In genomic region chr2:58042486-58042970, GRCh38 we compare ENCODE assay signal across 8 cellular contexts. TPM values are rescaled to one million over a fixed set of nuclear protein-coding genes. Genes with fewer than 3 reads are reported as not detected.
DNase-seq lines count a peak whose midpoint lies in the region; ATAC-seq and TF ChIP-seq lines count a peak whose summit lies in the region.

No MANE protein-coding gene starts in this region.

- DNase-seq in cardiac muscle cell (ENCODE audit: low read depth in 1 of 2, low spot score in 1 of 2) = peak; percentile 44 to 92
- no peak for DNase-seq in heart right ventricle
- peak; percentile 42 to 79 for DNase-seq in NCI-H446 (lab: John Stamatoyannopoulos, UW)
- peak; percentile 96 for DNase-seq in choroid plexus epithelial cell (ENCODE audit: low read depth)
- peak in 1 of 2 donors; percentile 12 for DNase-seq in stimulated activated naive CD8-positive, alpha-beta T cell treated with anti-CD3 and anti-CD28 coated beads, Interleukin-15, amount 100 ng/mL, for 72 hours
- DNase-seq in NCI-H526 treated with DMSO at 0.1 percent for 48 hours (lab: John Stamatoyannopoulos, UW) = no peak
- DNase-seq in vagina (ENCODE audit: extremely low spot score in 2 of 2) = no peak

- no peak overlapping the region for H3K4me3 ChIP-seq in cardiac muscle cell
- H3K4me3 ChIP-seq in heart right ventricle = no peak overlapping the region
- H3K4me3 ChIP-seq in choroid plexus epithelial cell (ENCODE audit: low read depth, low read length) = no peak overlapping the region
- no peak overlapping the region for H3K4me3 ChIP-seq in vagina

- peaks cover 42% of the 10 kb centered on the region for H3K4me1 Mint-ChIP-seq in stimulated activated naive CD8-positive, alpha-beta T cell treated with anti-CD3 and anti-CD28 coated beads, Interleukin-15, amount 100 ng/mL, for 72 hours

- intact Hi-C loops in heart right ventricle (cut with DNase I) = loop anchor here in 1 of 10 donors (10.0 kb wide), 1 partner anchor 202 kb away; the partner anchor contains the start of gene FANCL
- intact Hi-C loops in vagina (cut with DNase I) = no loop called here

- H3K36me3 ChIP-seq in cardiac muscle cell (no peaks in the 10 kb centered on the region), heart right ventricle (no peaks in the 10 kb centered on the region), vagina (no peaks in the 10 kb centered on the region)

- TF ChIP-seq CTCF in cardiac muscle cell (IDR thresholded peaks at IDR 0.05; ENCODE audit: low read depth, low read length) (no peak), heart right ventricle (IDR thresholded peaks at IDR 0.05) (no peak), choroid plexus epithelial cell (conservative IDR thresholded peaks at IDR 0.05; ENCODE audit: low read depth, low read length) (no peak), vagina (IDR thresholded peaks at IDR 0.05) (no peak)

- peak overlapping the region; percentile 7 to 29 for H3K4me3 Mint-ChIP-seq in stimulated activated naive CD8-positive, alpha-beta T cell treated with anti-CD3 and anti-CD28 coated beads, Interleukin-15, amount 100 ng/mL, for 72 hours

- H3K9me3 Mint-ChIP-seq in stimulated activated naive CD8-positive, alpha-beta T cell treated with anti-CD3 and anti-CD28 coated beads, Interleukin-15, amount 100 ng/mL, for 72 hours = peaks cover 0 to 6% of the 10 kb centered on the region in 2 donors

- H3K27me3 Mint-ChIP-seq in stimulated activated naive CD8-positive, alpha-beta T cell treated with anti-CD3 and anti-CD28 coated beads, Interleukin-15, amount 100 ng/mL, for 72 hours = no peaks in the 10 kb centered on the region

- no peak overlapping the region for H3K27ac ChIP-seq in cardiac muscle cell
- H3K27ac ChIP-seq in heart right ventricle = no peak overlapping the region
- no peak overlapping the region for H3K27ac ChIP-seq in vagina

- H3K27ac Mint-ChIP-seq in stimulated activated naive CD8-positive, alpha-beta T cell treated with anti-CD3 and anti-CD28 coated beads, Interleukin-15, amount 100 ng/mL, for 72 hours = peak overlapping the region in 1 of 2 donors; percentile 59

- peaks cover 5% of the 10 kb centered on the region for H3K4me1 ChIP-seq in cardiac muscle cell (ENCODE audit: low read depth)
- H3K4me1 ChIP-seq in heart right ventricle = peaks cover 3 to 47% (median 16%) of the 10 kb centered on the region in 9 donors
- peaks cover 21% of the 10 kb centered on the region for H3K4me1 ChIP-seq in vagina

- no peaks in the 10 kb centered on the region for H3K27me3 ChIP-seq in cardiac muscle cell
- H3K27me3 ChIP-seq in heart right ventricle = no peaks in the 10 kb centered on the region
- H3K27me3 ChIP-seq in vagina = no peaks in the 10 kb centered on the region

- TF ChIP-seq POLR2A in vagina (IDR thresholded peaks at IDR 0.05) = no peak

- H3K9me3 ChIP-seq in cardiac muscle cell (ENCODE audit: low read depth) (no peaks in the 10 kb centered on the region), heart right ventricle (no peaks in the 10 kb centered on the region), vagina (no peaks in the 10 kb centered on the region)

- ATAC-seq in heart right ventricle (no peak), HG02970 (IDR thresholded peaks at IDR 0.05; ENCODE audit: low FRiP score, unreplicated experiment) (no peak)
- no peak for ATAC-seq in stimulated activated naive CD8-positive, alpha-beta T cell treated with anti-CD3 and anti-CD28 coated beads, Interleukin-15, amount 100 ng/mL, for 72 hours

- 29 to 34% methylated on average over 2 of the region's 2 CpGs for WGBS in heart right ventricle, 2 donors

RNA-seq across cellular contexts. Expression of gene VRK2, which starts 4.1 kb away (rescaled TPM):
- total RNA-seq in cardiac muscle cell (11.8 and 13.4 TPM in 2 replicates), heart right ventricle (10 to 100 TPM; 22.8 to 31.0 (median 26.6) TPM), vagina (23.1 TPM)
- polyA plus RNA-seq in cardiac muscle cell (18.1 and 27.2 TPM in 2 replicates), heart right ventricle (1 to 10 TPM; 8.4 to 8.6 TPM)

Comparison
In these comparisons a context has a peak if more than half of its experiments do, and no peak if none do; other contexts are left out.
1. DNase-seq: peak in cardiac muscle cell (2 of 2), NCI-H446 (2 of 2) and choroid plexus epithelial cell (single experiment); none in heart right ventricle (0 of 2), NCI-H526 treated with DMSO at 0.1 percent for 48 hours (single experiment) and vagina (0 of 2).